In genomic region chr18:62186656-62187542, GRCh38 we compare ENCODE assay signal across 1 cellular context.
A peak's percentile ranks its signal among the peaks of the same experiment; 100 is the strongest.
TF ChIP-seq lines count a peak whose summit lies in the region.

Gene PIGN, minus strand, starts transcription at chr18:62187056. Its CDS starts 25,703 bp downstream, at chr18:62161353.
Gene RELCH, plus strand, starts transcription at chr18:62187255. Its CDS starts 251 bp downstream, at chr18:62187506.

TF ChIP-seq in HEK293, 187 proteins besides CTCF, POLR2A, EP300 and RAD21 (continued from another document and continues in another):
- TF ChIP-seq ZSCAN18 (tag by site-specific recombination; IDR thresholded peaks at IDR 0.05) (no peak), ZNF792 (tag by site-specific recombination; IDR thresholded peaks at IDR 0.05) (0 out of 2 replicates have a peak, but pooled peaks have one; percentile 20), ZSCAN16 (tag by site-specific recombination; IDR thresholded peaks at IDR 0.05) (no peak), ZNF112 (tag by site-specific recombination; IDR thresholded peaks at IDR 0.05) (no peak), INSM2 (tag by site-specific recombination; IDR thresholded peaks at IDR 0.05) (no peak), ZNF560 (tag by site-specific recombination; IDR thresholded peaks at IDR 0.05; ENCODE audit: borderline replicate concordance) (no peak), ZNF239 (tag by site-specific recombination; IDR thresholded peaks at IDR 0.05) (no peak), ZNF521 (tag by site-specific recombination; IDR thresholded peaks at IDR 0.05) (no peak), ZBTB20 (tag by site-specific recombination; IDR thresholded peaks at IDR 0.05) (peak; percentile 64), HOXA7 (CRISPR knock-in tag; IDR thresholded peaks at IDR 0.05; ENCODE audit: borderline replicate concordance) (no peak), ZNF426 (tag by site-specific recombination; IDR thresholded peaks at IDR 0.05) (no peak), ZNF692 (tag by site-specific recombination; IDR thresholded peaks at IDR 0.05) (peak; percentile 45), ZBTB6 (tag by site-specific recombination; IDR thresholded peaks at IDR 0.05) (no peak), ZBTB17 (tag by site-specific recombination; IDR thresholded peaks at IDR 0.05) (no peak), ZNF596 (tag by site-specific recombination; IDR thresholded peaks at IDR 0.05) (no peak), ZNF37A (tag by site-specific recombination; IDR thresholded peaks at IDR 0.05) (no peak), HOXD13 (CRISPR knock-in tag; IDR thresholded peaks at IDR 0.05; ENCODE audit: borderline replicate concordance) (no peak), SCRT2 (tag by site-specific recombination; IDR thresholded peaks at IDR 0.05) (peak; percentile 69), GLI4 (tag by site-specific recombination; IDR thresholded peaks at IDR 0.05) (no peak), ZNF48 (tag by site-specific recombination; IDR thresholded peaks at IDR 0.05) (no peak), KLF16 (tag by site-specific recombination; IDR thresholded peaks at IDR 0.05) (peak; percentile 62), ZBTB11 (tag by site-specific recombination; conservative IDR thresholded peaks at IDR 0.05; ENCODE audit: low read depth) (peak; percentile 71), PRDM2 (tag by site-specific recombination; IDR thresholded peaks at IDR 0.05; ENCODE audit: borderline replicate concordance) (no peak), TRIM28 (IDR thresholded peaks at IDR 0.05; ENCODE audit: borderline replicate concordance, low read length) (no peak), PRDM6 (tag by site-specific recombination; IDR thresholded peaks at IDR 0.05) (no peak), ZNF138 (tag by site-specific recombination; IDR thresholded peaks at IDR 0.05; ENCODE audit: borderline replicate concordance) (no peak), ZNF335 (tag by site-specific recombination; conservative IDR thresholded peaks at IDR 0.05) (peak; percentile 79), ZNF449 (tag by site-specific recombination; IDR thresholded peaks at IDR 0.05) (no peak), ZBTB21 (tag by site-specific recombination; IDR thresholded peaks at IDR 0.05) (no peak), ZNF776 (tag by site-specific recombination; IDR thresholded peaks at IDR 0.05; ENCODE audit: borderline replicate concordance) (no peak), TCF7L2 (IDR thresholded peaks at IDR 0.05; ENCODE audit: borderline replicate concordance, low read depth, low read length) (no peak), ZSCAN5A (tag by site-specific recombination; IDR thresholded peaks at IDR 0.05) (no peak), ZNF404 (tag by site-specific recombination; IDR thresholded peaks at IDR 0.05) (no peak), ZNF391 (tag by site-specific recombination; IDR thresholded peaks at IDR 0.05; ENCODE audit: borderline replicate concordance, low read depth) (peak; percentile 34), ZNF174 (tag by site-specific recombination; IDR thresholded peaks at IDR 0.05) (no peak), BCL6B (tag by site-specific recombination; IDR thresholded peaks at IDR 0.05) (no peak)
